In the genomic region with DNA sequence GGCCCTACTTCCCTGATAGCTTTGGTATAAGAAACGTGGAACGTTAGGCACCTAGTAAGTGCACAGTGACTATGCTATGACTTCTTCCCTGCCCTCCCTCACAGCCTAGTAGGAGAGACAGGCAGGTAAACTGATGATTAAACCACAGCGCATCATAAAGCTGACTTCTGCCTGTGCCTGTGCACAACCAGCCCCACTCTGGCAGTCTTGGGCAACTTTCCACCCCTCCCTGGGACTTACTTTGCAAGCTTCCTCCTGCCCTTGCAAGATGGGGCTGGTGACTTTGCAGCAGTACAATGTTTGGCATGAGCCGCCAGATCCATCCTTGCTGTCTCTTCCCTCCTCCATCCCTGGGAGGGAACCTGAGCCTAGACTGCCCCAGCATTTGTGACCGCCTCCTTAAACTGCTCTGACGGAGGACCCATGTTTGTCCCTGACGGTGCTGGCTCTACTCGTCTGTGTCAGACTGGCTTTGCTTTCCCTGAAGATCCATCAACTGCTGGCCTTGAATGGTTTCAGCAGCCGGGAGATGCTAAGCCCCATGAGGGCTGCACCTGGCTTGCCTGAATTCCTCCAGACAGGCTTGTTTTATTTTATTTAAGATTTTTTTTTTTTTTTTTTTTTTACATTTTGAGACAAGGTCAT, we compare ENCODE assay signal across 13 cellular contexts. TPM values are rescaled to one million over a fixed set of nuclear protein-coding genes. Genes with fewer than 3 reads are reported as not detected.
"Had no signal": no experiment of that assay in that cellular context is flagged by ENCODE, and none has a peak within 500 bp of the region (broad histone marks: within the 10 kb centered on the region; RNA-seq: fewer than 3 reads in every experiment).

No MANE protein-coding gene starts in this region.

- H3K27me3 ChIP-seq: ascending aorta, heart right ventricle, tibial nerve had no signal

- H3K27ac ChIP-seq: ascending aorta, coronary artery, heart right ventricle, tibial nerve, WERI-Rb-1 had no signal

- H3K9me3 ChIP-seq: ascending aorta, heart right ventricle, tibial nerve had no signal

- H3K27ac Mint-ChIP-seq: activated naive CD4-positive, alpha-beta T cell treated with anti-CD3 and anti-CD28 coated beads, Interleukin-2, amount 50 U/mL, for 24 hours; activated T-cell treated with anti-CD3 and anti-CD28 coated beads, Interleukin-2, amount 50 U/mL, for 72 hours; natural killer cell had no signal

- H3K4me1 ChIP-seq: ascending aorta, heart right ventricle, tibial nerve had no signal

- H3K4me1 Mint-ChIP-seq: activated naive CD4-positive, alpha-beta T cell treated with anti-CD3 and anti-CD28 coated beads, Interleukin-2, amount 50 U/mL, for 24 hours had no signal

- H3K4me3 ChIP-seq: ascending aorta, coronary artery, heart right ventricle, tibial nerve had no signal

- H3K36me3 Mint-ChIP-seq: natural killer cell had no signal

- DNase-seq: activated CD4-positive, alpha-beta T cell treated with anti-CD3 and anti-CD28 coated beads for 1 hour; activated gamma-delta T cell; natural killer cell; stimulated activated naive CD4-positive, alpha-beta T cell treated with Interleukin-2 at 50 U/mL for 16 hours had no signal

- H3K4me3 Mint-ChIP-seq: activated naive CD4-positive, alpha-beta T cell treated with anti-CD3 and anti-CD28 coated beads, Interleukin-2, amount 50 U/mL, for 24 hours; activated T-cell treated with anti-CD3 and anti-CD28 coated beads, Interleukin-2, amount 50 U/mL, for 72 hours; natural killer cell had no signal

- H3K27me3 Mint-ChIP-seq: activated naive CD4-positive, alpha-beta T cell treated with anti-CD3 and anti-CD28 coated beads, Interleukin-2, amount 50 U/mL, for 24 hours had no signal

- H3K36me3 ChIP-seq: ascending aorta, heart right ventricle, tibial nerve, WERI-Rb-1 had no signal

- H3K9me3 Mint-ChIP-seq: activated naive CD4-positive, alpha-beta T cell treated with anti-CD3 and anti-CD28 coated beads, Interleukin-2, amount 50 U/mL, for 24 hours; activated T-cell treated with anti-CD3 and anti-CD28 coated beads, Interleukin-2, amount 50 U/mL, for 72 hours; natural killer cell had no signal

- FAIRE-seq: urothelium cell line had no signal

RNA-seq across cellular contexts. Expression of a gene that starts 36.1 kb away (rescaled TPM):
- total RNA-seq: ascending aorta, lower leg skin had no signal
